ENCODE assay signal across 12 cellular contexts in genomic region chr3:115071611-115072010, GRCh38.
DNase-seq lines count a peak whose midpoint lies in the region; ATAC-seq and TF ChIP-seq lines count a peak whose summit lies in the region.
"Had no signal": no experiment of that assay in that cellular context is flagged by ENCODE, and none has a peak within 500 bp of the region (broad histone marks: within the 10 kb centered on the region; RNA-seq: fewer than 3 reads in every experiment).

No MANE protein-coding gene starts in this region.

- H3K4me1 ChIP-seq in ascending aorta, result peaks cover 3% of the 10 kb centered on the region in 2 donors

- H3K9me3 ChIP-seq in ascending aorta, result peaks cover 0 to 5% of the 10 kb centered on the region in 2 donors

- DNase-seq in Daoy (ENCODE audit: low read depth) (peak; percentile 14), ascending aorta (ENCODE audit: low spot score in 2 of 2) (no peak), left cardiac atrium (peak; percentile 22), retina (peak; percentile 62), NCI-H748 treated with DMSO at 0.1 percent for 48 hours (lab: John Stamatoyannopoulos, UW) (no peak), SW480 (ENCODE audit: low spot score) (no peak)
- DNase-seq in activated CD4-positive, alpha-beta T cell treated with anti-CD3 and anti-CD28 coated beads, Interleukin-2, amount 10 ng/mL, durations not matched to agents 24 days and 14 days, result no peak
- DNase-seq: activated CD4-positive, alpha-beta T cell treated with anti-CD3 and anti-CD28 coated beads for 36 hours had no signal

- ATAC-seq in left cardiac atrium (peak; percentile 34 to 65), HG03097 (IDR thresholded peaks at IDR 0.05; ENCODE audit: low FRiP score, unreplicated experiment) (no peak)
- ATAC-seq: activated CD4-positive, alpha-beta T cell treated with anti-CD3 and anti-CD28 coated beads for 36 hours; GM23338; Panc1 had no signal

- no peaks in the 10 kb centered on the region for H3K36me3 ChIP-seq in ascending aorta

- no peaks in the 10 kb centered on the region for H3K27me3 ChIP-seq in ascending aorta

- H3K36me3 Mint-ChIP-seq in activated CD4-positive, alpha-beta T cell treated with anti-CD3 and anti-CD28 coated beads, Interleukin-2, amount 10 ng/mL, durations not matched to agents 24 days and 14 days (ENCODE audit: low read depth), result no peaks in the 10 kb centered on the region

- H3K4me1 Mint-ChIP-seq in activated CD4-positive, alpha-beta T cell treated with anti-CD3 and anti-CD28 coated beads, Interleukin-2, amount 10 ng/mL, durations not matched to agents 24 days and 14 days, result peaks cover 10% of the 10 kb centered on the region
- H3K4me1 Mint-ChIP-seq: GM23338 had no signal

- no peak for TF ChIP-seq CTCF in ascending aorta (IDR thresholded peaks at IDR 0.05)

- peak overlapping the region in 1 of 2 donors; percentile 30 for H3K4me3 ChIP-seq in ascending aorta
- H3K4me3 ChIP-seq: GM23338 had no signal

- peak overlapping the region; percentile 29 to 31 for H3K27ac ChIP-seq in ascending aorta

- no peak overlapping the region for H3K4me3 Mint-ChIP-seq in activated CD4-positive, alpha-beta T cell treated with anti-CD3 and anti-CD28 coated beads, Interleukin-2, amount 10 ng/mL, durations not matched to agents 24 days and 14 days
- H3K4me3 Mint-ChIP-seq: activated CD4-positive, alpha-beta T cell treated with anti-CD3 and anti-CD28 coated beads for 36 hours; activated naive CD8-positive, alpha-beta T cell; GM23338 had no signal

- no peaks in the 10 kb centered on the region for H3K27me3 Mint-ChIP-seq in activated CD4-positive, alpha-beta T cell treated with anti-CD3 and anti-CD28 coated beads, Interleukin-2, amount 10 ng/mL, durations not matched to agents 24 days and 14 days
- H3K27me3 Mint-ChIP-seq: activated CD4-positive, alpha-beta T cell treated with anti-CD3 and anti-CD28 coated beads for 36 hours; activated naive CD8-positive, alpha-beta T cell had no signal

- no peaks in the 10 kb centered on the region for H3K9me3 Mint-ChIP-seq in activated CD4-positive, alpha-beta T cell treated with anti-CD3 and anti-CD28 coated beads, Interleukin-2, amount 10 ng/mL, durations not matched to agents 24 days and 14 days
- H3K9me3 Mint-ChIP-seq: GM23338 had no signal

- H3K27ac Mint-ChIP-seq in activated CD4-positive, alpha-beta T cell treated with anti-CD3 and anti-CD28 coated beads, Interleukin-2, amount 10 ng/mL, durations not matched to agents 24 days and 14 days, result no peak overlapping the region
- H3K27ac Mint-ChIP-seq: activated CD4-positive, alpha-beta T cell treated with anti-CD3 and anti-CD28 coated beads for 36 hours; activated naive CD8-positive, alpha-beta T cell had no signal

- intact Hi-C loops in ascending aorta (cut with DNase I) (no loop called here), left cardiac atrium (cut with DNase I) (no loop called here)
- intact Hi-C loops in activated CD4-positive, alpha-beta T cell treated with anti-CD3 and anti-CD28 coated beads, Interleukin-2, amount 10 ng/mL, durations not matched to agents 24 days and 14 days (cut with micrococcal nuclease), result no loop called here

Comparison
In these comparisons a context has a peak if more than half of its experiments do, and no peak if none do; other contexts are left out.
1. DNase-seq: peak in Daoy (single experiment), left cardiac atrium (single experiment) and retina (single experiment); none in ascending aorta (0 of 2), activated CD4-positive, alpha-beta T cell treated with anti-CD3 and anti-CD28 coated beads, Interleukin-2, amount 10 ng/mL, durations not matched to agents 24 days and 14 days (single experiment), NCI-H748 treated with DMSO at 0.1 percent for 48 hours (single experiment) and SW480 (single experiment).